In genomic region chr3:69850849-69851248, GRCh38 we compare ENCODE assay signal across 7 cellular contexts.
"Had no signal": no experiment of that assay in that cellular context is flagged by ENCODE, and none has a peak within 500 bp of the region (broad histone marks: within the 10 kb centered on the region; RNA-seq: fewer than 3 reads in every experiment).

No MANE protein-coding gene starts in this region.

- FAIRE-seq: GM12878, GM12891, GM12892, GM18507, GM19239 had no signal

- ATAC-seq: GM12878 had no signal

- DNase-seq: GDM1, GF-D8 had no signal

- H3K4me3 ChIP-seq: GM12878 had no signal
